8 cellular contexts compared by ENCODE assay signal in genomic region chr2:42810126-42810970, GRCh38.
DNase-seq lines count a peak whose midpoint lies in the region; ATAC-seq lines count a peak whose summit lies in the region.

No MANE protein-coding gene starts in this region.

- DNase-seq in AG20443 (ENCODE audit: low spot score) = peak; percentile 96
- DNase-seq in NCI-H446 (lab: John Stamatoyannopoulos, UW) = peak; percentile 91 to 93
- DNase-seq in activated CD4-positive, CD25-positive, alpha-beta regulatory T cell treated with anti-CD3 and anti-CD28 coated beads, Interleukin-2, amount 50 U/mL, for 72 hours = peak; percentile 98
- DNase-seq in cerebellar nuclear complex (lab: John Stamatoyannopoulos, UW) = peak; percentile 14 to 43
- peak; percentile 97 for DNase-seq in kidney tubule cell (ENCODE audit: low spot score)
- peak; percentile 86 to 94 for DNase-seq in stimulated activated CD4-positive, alpha-beta T cell treated with anti-CD3 and anti-CD28 coated beads, Interleukin-1b, Interleukin-23, amount 100 ng/mL, for 1 hour (ENCODE audit: low read depth in 2 of 2)

- peak; percentile 69 for ATAC-seq in GM19035 (IDR thresholded peaks at IDR 0.05; ENCODE audit: unreplicated experiment)
- ATAC-seq in HG03354 (IDR thresholded peaks at IDR 0.05; ENCODE audit: poor library complexity, severe bottlenecking, unreplicated experiment) = peak; percentile 75

Comparison
In these comparisons a context has a peak if more than half of its experiments do, and no peak if none do; other contexts are left out.
1. Peak in every context shown above with its lines: DNase-seq and ATAC-seq.
2. DNase-seq: peak in every context shown above with its lines; median percentile 98 in activated CD4-positive, CD25-positive, alpha-beta regulatory T cell treated with anti-CD3 and anti-CD28 coated beads, Interleukin-2, amount 50 U/mL, for 72 hours; 97 in kidney tubule cell; 96 in AG20443; 92 in NCI-H446; 90 in stimulated activated CD4-positive, alpha-beta T cell treated with anti-CD3 and anti-CD28 coated beads, Interleukin-1b, Interleukin-23, amount 100 ng/mL, for 1 hour; 28 in cerebellar nuclear complex.